8 cellular contexts compared by ENCODE assay signal in the genomic region with DNA sequence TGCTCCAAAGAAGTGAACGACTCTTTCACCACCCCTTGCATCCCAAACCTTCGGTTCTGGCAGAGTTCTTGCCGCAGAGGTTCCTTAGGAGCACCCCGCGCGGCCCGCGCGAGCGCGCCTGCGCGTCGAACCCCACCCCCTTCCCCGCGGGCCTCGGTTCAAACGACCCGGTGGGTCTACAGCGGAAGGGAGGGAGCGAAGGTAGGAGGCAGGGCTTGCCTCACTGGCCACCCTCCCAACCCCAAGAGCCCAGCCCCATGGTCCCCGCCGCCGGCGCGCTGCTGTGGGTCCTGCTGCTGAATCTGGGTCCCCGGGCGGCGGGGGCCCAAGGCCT. TPM values are rescaled to one million over a fixed set of nuclear protein-coding genes. Genes with fewer than 3 reads are reported as not detected.
DNase-seq lines count a peak whose midpoint lies in the region; ATAC-seq and TF ChIP-seq lines count a peak whose summit lies in the region.

A gene with protein sequence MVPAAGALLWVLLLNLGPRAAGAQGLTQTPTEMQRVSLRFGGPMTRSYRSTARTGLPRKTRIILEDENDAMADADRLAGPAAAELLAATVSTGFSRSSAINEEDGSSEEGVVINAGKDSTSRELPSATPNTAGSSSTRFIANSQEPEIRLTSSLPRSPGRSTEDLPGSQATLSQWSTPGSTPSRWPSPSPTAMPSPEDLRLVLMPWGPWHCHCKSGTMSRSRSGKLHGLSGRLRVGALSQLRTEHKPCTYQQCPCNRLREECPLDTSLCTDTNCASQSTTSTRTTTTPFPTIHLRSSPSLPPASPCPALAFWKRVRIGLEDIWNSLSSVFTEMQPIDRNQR (plus strand): TSS at position 161 of the 334 bp plus-strand sequence. CDS start 97 bp downstream, at position 258.

- no peak for TF ChIP-seq CTCF in GM20000 (IDR thresholded peaks at IDR 0.05; ENCODE audit: extremely low read depth, missing control alignments)
- TF ChIP-seq CTCF in Loucy (conservative IDR thresholded peaks at IDR 0.05; ENCODE audit: low read length) = no peak
- no peak for TF ChIP-seq CTCF in SU-DHL-6 (IDR thresholded peaks at IDR 0.05; ENCODE audit: insufficient read depth, low read length, poor library complexity, severe bottlenecking)
- no peak for TF ChIP-seq CTCF in astrocyte of the cerebellum (IDR thresholded peaks at IDR 0.05; ENCODE audit: low read depth, low read length, missing control alignments)
- no peak for TF ChIP-seq CTCF in right atrium auricular region (IDR thresholded peaks at IDR 0.05)

- no peaks in the 10 kb centered on the region for H3K27me3 Mint-ChIP-seq in CD8-positive, alpha-beta memory T cell

- H2AFZ ChIP-seq in Loucy (ENCODE audit: low read length) (peak within 1 kb of the TSS; percentile 98), SU-DHL-6 (ENCODE audit: low read depth, low read length, severe bottlenecking) (peak within 1 kb of the TSS; percentile 52)

- peaks cover 0 to 22% (median 5%) of the 10 kb centered on the region in 3 donors for H3K36me3 Mint-ChIP-seq in CD8-positive, alpha-beta memory T cell

- POLR2A ChIA-PET in CD8-positive, alpha-beta memory T cell (lab: Charles Lee) = interaction anchor here (0.6 to 5.6 kb wide), 4 partner anchors 11 to 51 kb away, joined by 3 to 88 read pairs (median 6); partner anchors contain the start of genes CDC42SE1, MINDY1 and MLLT11

- DNase-seq in CD8-positive, alpha-beta memory T cell = peak; percentile 46 to 78 (median 58)
- peak; percentile 86 for DNase-seq in GM20000 (ENCODE audit: low spot score)
- DNase-seq in astrocyte of the cerebellum (ENCODE audit: low read depth) = no peak
- peak; percentile 74 for DNase-seq in right atrium auricular region (ENCODE audit: low spot score)
- DNase-seq in posterior vena cava (ENCODE audit: low spot score) = peak; percentile 87

- H3K9ac ChIP-seq in Loucy (ENCODE audit: low read depth, low read length, poor library complexity, severe bottlenecking) = peak within 1 kb of the TSS; percentile 88
- H3K9ac ChIP-seq in SU-DHL-6 (ENCODE audit: low read length) = peak within 1 kb of the TSS; percentile 57

- peaks cover 61 to 77% (median 74%) of the 10 kb centered on the region in 3 donors for H3K4me1 Mint-ChIP-seq in CD8-positive, alpha-beta memory T cell

- H3K9me3 Mint-ChIP-seq in CD8-positive, alpha-beta memory T cell = peaks cover 0 to 1% (median 0%) of the 10 kb centered on the region in 5 donors

- H3K4me2 ChIP-seq in Loucy (ENCODE audit: low read depth, low read length, poor library complexity, severe bottlenecking) (peak within 1 kb of the TSS; percentile 90), SU-DHL-6 (ENCODE audit: low read depth, low read length, poor library complexity, severe bottlenecking) (peak within 1 kb of the TSS; percentile 60)

- no peak for ATAC-seq in GM19328 (IDR thresholded peaks at IDR 0.05; ENCODE audit: unreplicated experiment)

- peak within 1 kb of the TSS; percentile 87 to 98 (median 93) for H3K27ac Mint-ChIP-seq in CD8-positive, alpha-beta memory T cell

- H3K4me3 ChIP-seq in CD8-positive, alpha-beta memory T cell (ENCODE audit: low read length) = peak within 1 kb of the TSS; percentile 76
- H3K4me3 ChIP-seq in Loucy (ENCODE audit: low read length, poor library complexity, severe bottlenecking) (peak within 1 kb of the TSS; percentile 91), SU-DHL-6 (ENCODE audit: insufficient read depth, low read length, poor library complexity, severe bottlenecking) (peak within 1 kb of the TSS; percentile 47), astrocyte of the cerebellum (ENCODE audit: low read depth, low read length) (peak within 1 kb of the TSS; percentile 74), right atrium auricular region (peak within 1 kb of the TSS; percentile 55 to 73)

- no peaks in the 10 kb centered on the region for H3K9me2 ChIP-seq in Loucy (replicated peaks; ENCODE audit: low read depth, low read length)
- no peaks in the 10 kb centered on the region for H3K9me2 ChIP-seq in SU-DHL-6 (replicated peaks; ENCODE audit: insufficient read depth, low read length)

- peaks cover 52% of the 10 kb centered on the region for H3K4me1 ChIP-seq in CD8-positive, alpha-beta memory T cell (ENCODE audit: insufficient read depth, low read length)
- H3K4me1 ChIP-seq in Loucy (ENCODE audit: insufficient read depth, low read length, poor library complexity, severe bottlenecking) (peaks cover 13% of the 10 kb centered on the region), right atrium auricular region (peaks cover 0 to 25% of the 10 kb centered on the region in 2 donors)

- peak within 1 kb of the TSS; percentile 53 for H3K27ac ChIP-seq in CD8-positive, alpha-beta memory T cell (ENCODE audit: low read depth, low read length)
- H3K27ac ChIP-seq in SU-DHL-6 (ENCODE audit: low read depth, low read length) = no peak within 1 kb of the TSS
- H3K27ac ChIP-seq in right atrium auricular region = peak within 1 kb of the TSS; percentile 90 to 93

- in situ Hi-C loops in astrocyte of the cerebellum (cut with HindIII; ENCODE audit: low sequenced_read_pairs) = no loop called here

- H4K20me1 ChIP-seq in Loucy (ENCODE audit: insufficient read depth, low read length, poor library complexity, severe bottlenecking) = no peaks in the 10 kb centered on the region
- H4K20me1 ChIP-seq in SU-DHL-6 (ENCODE audit: low read depth, low read length) = no peaks in the 10 kb centered on the region

- intact Hi-C loops in posterior vena cava (cut with DNase I) = no loop called here

- H3K36me3 ChIP-seq in CD8-positive, alpha-beta memory T cell (ENCODE audit: insufficient read depth, low read length) = peaks cover 12% of the 10 kb centered on the region
- H3K36me3 ChIP-seq in Loucy (ENCODE audit: insufficient read depth, low read length) (peaks cover 5% of the 10 kb centered on the region; the same call in 1 of the 2 replicates), SU-DHL-6 (ENCODE audit: low read length) (no peaks in the 10 kb centered on the region), right atrium auricular region (peaks cover 28% of the 10 kb centered on the region)

- no peaks in the 10 kb centered on the region for H3K9me3 ChIP-seq in CD8-positive, alpha-beta memory T cell (ENCODE audit: low read length)
- H3K9me3 ChIP-seq in Loucy (ENCODE audit: insufficient read depth, low read depth, low read length) (no peaks in the 10 kb centered on the region), SU-DHL-6 (ENCODE audit: insufficient read depth, low read length) (no peaks in the 10 kb centered on the region), right atrium auricular region (no peaks in the 10 kb centered on the region)

- no peaks in the 10 kb centered on the region for H3K27me3 ChIP-seq in CD8-positive, alpha-beta memory T cell (ENCODE audit: insufficient read depth, low read length, poor library complexity, severe bottlenecking)
- H3K27me3 ChIP-seq in Loucy (ENCODE audit: insufficient read depth, low read length, poor library complexity, severe bottlenecking) = no peaks in the 10 kb centered on the region
- H3K27me3 ChIP-seq in SU-DHL-6 (ENCODE audit: low read length) = no peaks in the 10 kb centered on the region
- no peaks in the 10 kb centered on the region for H3K27me3 ChIP-seq in right atrium auricular region

- H3K79me2 ChIP-seq in Loucy (ENCODE audit: insufficient read depth, low read length) = 0 out of 2 replicates have a peak, but pooled peaks cover 4% of the 10 kb centered on the region
- no peaks in the 10 kb centered on the region for H3K79me2 ChIP-seq in SU-DHL-6 (ENCODE audit: insufficient read depth, low read length)

- H3F3A ChIP-seq in Loucy (ENCODE audit: low read depth) = peaks cover 3% of the 10 kb centered on the region; the same call in 1 of the 2 replicates
- H3F3A ChIP-seq in SU-DHL-6 (ENCODE audit: insufficient read depth) = peaks cover 16% of the 10 kb centered on the region; the same call in 1 of the 2 replicates

- CTCF ChIA-PET in CD8-positive, alpha-beta memory T cell (lab: Charles Lee) = interaction anchor here (0.6 to 8.9 kb wide), 14 partner anchors 12 to 791 kb away, joined by 3 to 94 read pairs (median 4); partner anchors contain the start of genes CDC42SE1, GABPB2, MLLT11 and TNFAIP8L2

- peak within 1 kb of the TSS; percentile 88 to 96 (median 91) for H3K4me3 Mint-ChIP-seq in CD8-positive, alpha-beta memory T cell

RNA-seq across cellular contexts. Expression of the gene that starts here (rescaled TPM):
- total RNA-seq in CD8-positive, alpha-beta memory T cell = 1 to 10 TPM; 1.6 to 2.3 TPM
- 2.7 TPM for polyA plus RNA-seq in CD8-positive, alpha-beta memory T cell
- total RNA-seq in right atrium auricular region (10 to 100 TPM in 1 of 2 donors, 1 to 10 TPM in 1; 8.8 to 16.2 TPM), posterior vena cava (1 to 10 TPM; 3.3 to 4.6 TPM)
